In the genomic region with DNA sequence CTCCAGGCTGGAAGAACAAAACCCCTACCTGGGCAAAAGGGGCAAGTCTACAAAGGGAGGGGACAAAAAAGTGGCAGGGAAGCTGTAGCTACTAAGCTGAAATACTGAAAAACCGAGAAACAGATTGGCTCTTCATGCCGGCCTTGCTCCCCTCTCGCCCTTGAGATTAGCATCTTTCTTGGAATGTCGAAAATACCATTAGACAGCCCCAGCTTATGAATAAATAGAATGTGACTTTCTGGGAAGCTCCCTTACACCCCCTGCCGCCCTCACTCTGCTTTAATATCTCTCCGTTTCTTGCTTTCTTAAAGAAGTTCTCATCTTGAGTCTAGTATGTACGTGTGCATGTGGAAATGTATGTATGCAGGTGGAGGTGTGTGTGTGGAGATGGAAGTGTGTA, we compare ENCODE assay signal across 11 cellular contexts. TPM values are rescaled to one million over a fixed set of nuclear protein-coding genes. Genes with fewer than 3 reads are reported as not detected.
A peak's percentile ranks its signal among the peaks of the same experiment; 100 is the strongest.
DNase-seq lines count a peak whose midpoint lies in the region; ATAC-seq and TF ChIP-seq lines count a peak whose summit lies in the region.
"Had no signal": no experiment of that assay in that cellular context is flagged by ENCODE, and none has a peak within 500 bp of the region (broad histone marks: within the 10 kb centered on the region; RNA-seq: fewer than 3 reads in every experiment).

No MANE protein-coding gene starts in this region.

- peaks cover 25% of the 10 kb centered on the region for H3K79me2 ChIP-seq in Loucy (ENCODE audit: insufficient read depth, low read length)

- H3K4me3 ChIP-seq in BLaER1 treated with 17β-estradiol and CSF1 and Interleukin-3, amounts not matched to agents 10 nM and 100 nM = peak overlapping the region in 9 of 10 experiments; percentile 41 to 78 (median 60); a peak in 18 of 20 replicates
- peak overlapping the region; percentile 89 for H3K4me3 ChIP-seq in Loucy (ENCODE audit: low read length, poor library complexity, severe bottlenecking)
- no peak overlapping the region for H3K4me3 ChIP-seq in choroid plexus epithelial cell (ENCODE audit: low read depth, low read length)
- peak overlapping the region; percentile 41 to 45 for H3K4me3 ChIP-seq in neutrophil (ENCODE audit: low read depth in 1 of 2, low read length in 1 of 2)

- H3K27ac ChIP-seq in BLaER1 treated with 17β-estradiol and CSF1 and Interleukin-3, amounts not matched to agents 10 nM and 100 nM = peak overlapping the region; percentile 63 to 96 (median 85); a peak in 21 of 22 replicates
- peak overlapping the region; percentile 98 for H3K27ac ChIP-seq in neutrophil

- no peak for ATAC-seq in HG03175 (IDR thresholded peaks at IDR 0.05; ENCODE audit: unreplicated experiment)

- H3K27me3 ChIP-seq in BLaER1 treated with 17β-estradiol and CSF1 and Interleukin-3, amounts not matched to agents 10 nM and 100 nM = no peaks in the 10 kb centered on the region
- H3K27me3 ChIP-seq in Loucy (ENCODE audit: insufficient read depth, low read length, poor library complexity, severe bottlenecking) (no peaks in the 10 kb centered on the region), neutrophil (no peaks in the 10 kb centered on the region)

- H3K27ac Mint-ChIP-seq in activated T-helper 2 cell treated with anti-CD3 and anti-CD28 coated beads, Interferon-gamma antibody, Interleukin-2, Interleukin-4, amounts not matched to agents 10 μg/mL and 5 μg/mL and 100 μg/mL, durations not matched to agents 14 hours and 24 hours and 36 hours = no peak overlapping the region
- H3K27ac Mint-ChIP-seq: activated CD4-positive, alpha-beta T cell treated with anti-CD3 and anti-CD28 coated beads for 36 hours; memory B cell had no signal

- no peaks in the 10 kb centered on the region for H3K9me3 Mint-ChIP-seq in activated T-helper 2 cell treated with anti-CD3 and anti-CD28 coated beads, Interferon-gamma antibody, Interleukin-2, Interleukin-4, amounts not matched to agents 10 μg/mL and 5 μg/mL and 100 μg/mL, durations not matched to agents 14 hours and 24 hours and 36 hours
- H3K9me3 Mint-ChIP-seq: memory B cell had no signal

- peak overlapping the region; percentile 80 to 99 (median 95) for H3K4me2 ChIP-seq in BLaER1 treated with 17β-estradiol and CSF1 and Interleukin-3, amounts not matched to agents 10 nM and 100 nM
- peak overlapping the region; percentile 99 for H3K4me2 ChIP-seq in Loucy (ENCODE audit: low read depth, low read length, poor library complexity, severe bottlenecking)

- TF ChIP-seq CTCF in Loucy (conservative IDR thresholded peaks at IDR 0.05; ENCODE audit: low read length) = peak; percentile 30
- TF ChIP-seq CTCF in choroid plexus epithelial cell (conservative IDR thresholded peaks at IDR 0.05; ENCODE audit: low read depth, low read length) = peak; percentile 26
- no peak for TF ChIP-seq CTCF in neutrophil (IDR thresholded peaks at IDR 0.05)

- no peaks in the 10 kb centered on the region for H3K27me3 Mint-ChIP-seq in activated T-helper 2 cell treated with anti-CD3 and anti-CD28 coated beads, Interferon-gamma antibody, Interleukin-2, Interleukin-4, amounts not matched to agents 10 μg/mL and 5 μg/mL and 100 μg/mL, durations not matched to agents 14 hours and 24 hours and 36 hours (ENCODE audit: low read depth)
- H3K27me3 Mint-ChIP-seq: activated CD4-positive, alpha-beta T cell treated with anti-CD3 and anti-CD28 coated beads for 36 hours; memory B cell had no signal

- peaks cover 4% of the 10 kb centered on the region for H3K36me3 Mint-ChIP-seq in activated T-helper 2 cell treated with anti-CD3 and anti-CD28 coated beads, Interferon-gamma antibody, Interleukin-2, Interleukin-4, amounts not matched to agents 10 μg/mL and 5 μg/mL and 100 μg/mL, durations not matched to agents 14 hours and 24 hours and 36 hours (ENCODE audit: low read depth)

- H3F3A ChIP-seq in Loucy (ENCODE audit: low read depth) = peaks cover 23% of the 10 kb centered on the region

- H3K9me3 ChIP-seq in BLaER1 treated with 17β-estradiol and CSF1 and Interleukin-3, amounts not matched to agents 10 nM and 100 nM (replicated peaks in 1 of 11) = no peaks in the 10 kb centered on the region
- H3K9me3 ChIP-seq in Loucy (ENCODE audit: insufficient read depth, low read depth, low read length) (no peaks in the 10 kb centered on the region), neutrophil (no peaks in the 10 kb centered on the region)

- peak overlapping the region; percentile 68 to 87 (median 76) for H3K9ac ChIP-seq in BLaER1 treated with 17β-estradiol and CSF1 and Interleukin-3, amounts not matched to agents 10 nM and 100 nM
- peak overlapping the region; percentile 94 for H3K9ac ChIP-seq in Loucy (ENCODE audit: low read depth, low read length, poor library complexity, severe bottlenecking)

- DNase-seq in choroid plexus epithelial cell (ENCODE audit: low read depth) = peak; percentile 65
- DNase-seq in activated T-cell treated with anti-CD3 and anti-CD28 coated beads, Interleukin-2, amount 50 U/mL, for 1 hour = no peak
- no peak for DNase-seq in mesenteric fat pad (ENCODE audit: low spot score)
- no peak for DNase-seq in activated T-helper 2 cell treated with anti-CD3 and anti-CD28 coated beads, Interferon-gamma antibody, Interleukin-2, Interleukin-4, amounts not matched to agents 10 μg/mL and 5 μg/mL and 100 μg/mL, durations not matched to agents 14 hours and 24 hours and 36 hours (ENCODE audit: low spot score)
- DNase-seq: NCI-H345 had no signal

- no peak overlapping the region for H2AFZ ChIP-seq in Loucy (ENCODE audit: low read length)

- peaks cover 57% of the 10 kb centered on the region for H3K4me1 Mint-ChIP-seq in activated T-helper 2 cell treated with anti-CD3 and anti-CD28 coated beads, Interferon-gamma antibody, Interleukin-2, Interleukin-4, amounts not matched to agents 10 μg/mL and 5 μg/mL and 100 μg/mL, durations not matched to agents 14 hours and 24 hours and 36 hours (ENCODE audit: low read depth)

- peaks cover 0 to 29% (median 0%) of the 10 kb centered on the region in 11 experiments; a peak in 7 of 22 replicates for H4K20me1 ChIP-seq in BLaER1 treated with 17β-estradiol and CSF1 and Interleukin-3, amounts not matched to agents 10 nM and 100 nM
- H4K20me1 ChIP-seq in Loucy (ENCODE audit: insufficient read depth, low read length, poor library complexity, severe bottlenecking) = peaks cover 5% of the 10 kb centered on the region

- intact Hi-C loops in activated T-helper 2 cell treated with anti-CD3 and anti-CD28 coated beads, Interferon-gamma antibody, Interleukin-2, Interleukin-4, amounts not matched to agents 10 μg/mL and 5 μg/mL and 100 μg/mL, durations not matched to agents 14 hours and 24 hours and 36 hours (cut with micrococcal nuclease) = loop anchor here (1.0 to 2.0 kb wide), 2 partner anchors 14 to 67 kb away; a partner anchor contains a TSS

- peaks cover 0 to 56% (median 30%) of the 10 kb centered on the region in 11 experiments; a peak in 12 of 22 replicates for H3K36me3 ChIP-seq in BLaER1 treated with 17β-estradiol and CSF1 and Interleukin-3, amounts not matched to agents 10 nM and 100 nM
- peaks cover 13% of the 10 kb centered on the region; the same call in 1 of the 2 replicates for H3K36me3 ChIP-seq in Loucy (ENCODE audit: insufficient read depth, low read length)
- peaks cover 37% of the 10 kb centered on the region for H3K36me3 ChIP-seq in neutrophil

- peaks cover 57 to 98% (median 90%) of the 10 kb centered on the region in 10 experiments for H3K4me1 ChIP-seq in BLaER1 treated with 17β-estradiol and CSF1 and Interleukin-3, amounts not matched to agents 10 nM and 100 nM
- H3K4me1 ChIP-seq in Loucy (ENCODE audit: insufficient read depth, low read length, poor library complexity, severe bottlenecking) (peaks cover 38% of the 10 kb centered on the region), neutrophil (ENCODE audit: control insufficient read depth in 1 of 2, insufficient read depth in 1 of 2, low read depth in 1 of 2, low read length in 1 of 2) (peaks cover 57 to 61% of the 10 kb centered on the region in 2 experiments)

- no peak overlapping the region for H3K4me3 Mint-ChIP-seq in activated T-helper 2 cell treated with anti-CD3 and anti-CD28 coated beads, Interferon-gamma antibody, Interleukin-2, Interleukin-4, amounts not matched to agents 10 μg/mL and 5 μg/mL and 100 μg/mL, durations not matched to agents 14 hours and 24 hours and 36 hours (ENCODE audit: low read depth)
- H3K4me3 Mint-ChIP-seq: activated CD4-positive, alpha-beta T cell treated with anti-CD3 and anti-CD28 coated beads for 36 hours; memory B cell had no signal

- H3K9me2 ChIP-seq in Loucy (replicated peaks; ENCODE audit: low read depth, low read length) = no peaks in the 10 kb centered on the region

RNA-seq across cellular contexts. Expression of a gene that starts 14.1 kb away (rescaled TPM):
- total RNA-seq in mesenteric fat pad = 3.7 TPM
- total RNA-seq in activated T-helper 2 cell treated with anti-CD3 and anti-CD28 coated beads, Interferon-gamma antibody, Interleukin-2, Interleukin-4, amounts not matched to agents 10 μg/mL and 5 μg/mL and 100 μg/mL, durations not matched to agents 14 hours and 24 hours and 36 hours = 386 and 390 TPM in 2 replicates

RNA-seq across cellular contexts. Expression of a gene that starts 14.4 kb away (rescaled TPM):
- total RNA-seq in mesenteric fat pad = 1.2 TPM
- total RNA-seq in activated T-helper 2 cell treated with anti-CD3 and anti-CD28 coated beads, Interferon-gamma antibody, Interleukin-2, Interleukin-4, amounts not matched to agents 10 μg/mL and 5 μg/mL and 100 μg/mL, durations not matched to agents 14 hours and 24 hours and 36 hours = 2.8 and 3.0 TPM in 2 replicates

RNA-seq across cellular contexts. Expression of a gene that starts 36.0 kb away (rescaled TPM):
- 0.74 TPM for total RNA-seq in mesenteric fat pad
- total RNA-seq in activated T-helper 2 cell treated with anti-CD3 and anti-CD28 coated beads, Interferon-gamma antibody, Interleukin-2, Interleukin-4, amounts not matched to agents 10 μg/mL and 5 μg/mL and 100 μg/mL, durations not matched to agents 14 hours and 24 hours and 36 hours = 0.25 TPM in 1 of 2 replicates, not detected in the other

RNA-seq across cellular contexts. Expression of a gene that starts 57.8 kb away (rescaled TPM):
- 7.3 TPM for total RNA-seq in mesenteric fat pad
- total RNA-seq in activated T-helper 2 cell treated with anti-CD3 and anti-CD28 coated beads, Interferon-gamma antibody, Interleukin-2, Interleukin-4, amounts not matched to agents 10 μg/mL and 5 μg/mL and 100 μg/mL, durations not matched to agents 14 hours and 24 hours and 36 hours = 18.7 and 19.6 TPM in 2 replicates

Comparison
In these comparisons a context has a peak if more than half of its experiments do, and no peak if none do; other contexts are left out.
1. RNA of a gene that starts 14.1 kb away (total RNA-seq): 386 to 390 TPM in activated T-helper 2 cell treated with anti-CD3 and anti-CD28 coated beads, Interferon-gamma antibody, Interleukin-2, Interleukin-4, amounts not matched to agents 10 μg/mL and 5 μg/mL and 100 μg/mL, durations not matched to agents 14 hours and 24 hours and 36 hours; 3.7 TPM in mesenteric fat pad (single experiment); every median in the first group is over 10 times any median in the second.